Comparison of ENCODE assay signal across 23 cellular contexts in the genomic region with DNA sequence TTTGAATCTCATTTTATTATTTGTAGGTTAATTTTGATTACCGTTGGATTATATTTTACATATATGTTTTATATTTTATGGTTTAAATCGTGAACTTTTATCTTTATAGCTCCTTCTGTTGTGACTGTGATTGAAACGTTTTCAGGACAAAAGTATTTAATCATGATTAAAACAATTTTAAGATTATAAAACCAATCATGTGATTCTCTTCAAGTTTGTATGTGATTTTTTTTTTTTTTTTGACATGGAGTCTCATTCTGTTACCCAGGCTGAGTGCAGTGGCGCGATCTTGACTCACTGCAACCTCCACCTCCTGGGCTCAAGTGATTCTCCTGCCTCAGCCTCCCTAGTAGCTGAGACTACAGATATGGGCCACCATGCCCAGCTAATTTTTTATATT.
"Had no signal": no experiment of that assay in that cellular context is flagged by ENCODE, and none has a peak within 500 bp of the region (broad histone marks: within the 10 kb centered on the region; RNA-seq: fewer than 3 reads in every experiment).

No MANE protein-coding gene starts in this region.

- ATAC-seq: heart right ventricle; lower lobe of right lung; naive thymus-derived CD8-positive, alpha-beta T cell; pancreas; sciatic nerve; stimulated activated effector memory CD8-positive, alpha-beta T cell treated with anti-CD3 and anti-CD28 coated beads, Interleukin-12 subunit alpha, Interleukin-12 subunit beta, amount 100 ng/mL, for 72 hours; upper lobe of right lung had no signal

- H3K4me3 ChIP-seq: heart right ventricle, hepatocyte, lower lobe of right lung, pancreas, right atrium auricular region, skin epidermis, spleen, suprapubic skin, thoracic aorta, tibial artery, upper lobe of right lung had no signal

- H3K36me3 ChIP-seq: heart right ventricle, lower lobe of right lung, pancreas, right atrium auricular region, spleen, suprapubic skin, thoracic aorta, tibial artery, upper lobe of right lung had no signal

- DNase-seq: heart right ventricle; islet precursor cell; lower lobe of right lung; mammary epithelial cell; mesenchymal stem cell; naive thymus-derived CD8-positive, alpha-beta T cell; nucleus accumbens; pancreas; posterior cingulate gyrus; spleen; stimulated activated CD4-positive, alpha-beta T cell treated with anti-CD3 and anti-CD28 coated beads, Interleukin-4, amount 100 ng/mL, for 24 hours; stimulated activated naive CD4-positive, alpha-beta T cell; tibial artery; trophoblast cell; upper lobe of right lung had no signal

- FAIRE-seq: pancreas, urothelium cell line had no signal

- H3K9me3 ChIP-seq: heart right ventricle, lower lobe of right lung, pancreas, right atrium auricular region, spleen, suprapubic skin, thoracic aorta, tibial artery, upper lobe of right lung had no signal

- H3K4me1 ChIP-seq: lower lobe of right lung, pancreas, spleen, suprapubic skin, tibial artery, upper lobe of right lung had no signal

- H3K27me3 ChIP-seq: heart right ventricle, hepatocyte, pancreas, right atrium auricular region, spleen, suprapubic skin, tibial artery, upper lobe of right lung had no signal

- H3K27ac ChIP-seq: hepatocyte, lower lobe of right lung, pancreas, skin epidermis, spleen, suprapubic skin, thoracic aorta, tibial artery, upper lobe of right lung had no signal
